ENCODE assay signal across 32 cellular contexts in the genomic region with DNA sequence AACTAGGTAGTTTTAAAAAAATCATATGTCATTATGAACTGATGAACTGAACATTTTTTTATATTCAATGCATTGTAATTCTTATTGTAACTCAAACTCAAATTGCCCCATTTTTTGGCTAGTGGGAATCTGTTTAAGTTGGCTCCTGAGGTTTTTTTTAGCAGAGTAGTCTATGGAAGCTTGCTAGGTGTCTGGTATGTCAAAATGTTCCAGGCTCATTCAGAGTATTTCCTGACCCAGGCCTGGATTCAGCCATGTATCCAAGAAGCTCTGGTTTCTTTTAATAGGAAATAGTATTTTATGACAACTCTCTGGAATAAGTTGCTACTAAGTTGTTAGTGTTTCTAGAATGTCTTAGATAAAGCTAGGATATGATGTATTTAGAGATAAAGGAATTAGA.
"Had no signal": no experiment of that assay in that cellular context is flagged by ENCODE, and none has a peak within 500 bp of the region (broad histone marks: within the 10 kb centered on the region; RNA-seq: fewer than 3 reads in every experiment).

No MANE protein-coding gene starts in this region.

- H3K27me3 ChIP-seq: brain microvascular endothelial cell, colonic mucosa, esophagus squamous epithelium had no signal

- H3K4me1 ChIP-seq: colonic mucosa, esophagus squamous epithelium had no signal

- H3K27ac ChIP-seq: brain microvascular endothelial cell, colonic mucosa, epithelial cell of prostate, esophagus squamous epithelium, WERI-Rb-1 had no signal

- FAIRE-seq: astrocyte, bronchial epithelial cell, endometrium, endothelial cell of umbilical vein had no signal

- H3K4me3 ChIP-seq: colonic mucosa, esophagus squamous epithelium had no signal

- H3K36me3 ChIP-seq: brain microvascular endothelial cell, colonic mucosa, esophagus squamous epithelium, WERI-Rb-1 had no signal

- DNase-seq: activated B cell treated with CpG ODN at 0.5 μM for 24 hours; activated CD4-positive, alpha-beta T cell treated with anti-CD3 and anti-CD28 coated beads for 48 hours; activated CD4-positive, alpha-beta T cell treated with anti-CD3 and anti-CD28 coated beads, Interleukin-2, amount 50 U/mL, for 1 hour; activated CD4-positive, alpha-beta T cell treated with anti-CD3 and anti-CD28 coated beads, Interleukin-2, amount 50 U/mL, for 48 hours; activated CD8-positive, alpha-beta memory T cell treated with anti-CD3 and anti-CD28 coated beads for 24 hours; activated CD8-positive, alpha-beta T cell treated with anti-CD3 and anti-CD28 coated beads for 36 hours; activated effector memory CD4-positive, alpha-beta T cell treated with Interleukin-2 at 50 U/mL for 16 hours; activated gamma-delta T cell treated with Interleukin-2 at 50 U/mL for 16 hours; activated naive CD4-positive, alpha-beta T cell treated with anti-CD3 and anti-CD28 coated beads, Interleukin-2, amount 50 U/mL, for 16 hours; activated naive CD4-positive, alpha-beta T cell treated with Interleukin-2 at 50 U/mL for 16 hours; activated T-cell treated with anti-CD3 and anti-CD28 coated beads, Interleukin-2, amount 50 U/mL, for 4 hours; amniotic stem cell; anterior cingulate cortex; brain microvascular endothelial cell; central memory CD4-positive, alpha-beta T cell; cerebellar nuclear complex; colonic mucosa; effector CD8-positive, alpha-beta T cell; esophagus squamous epithelium; foreskin melanocyte; head of caudate nucleus; T-helper 1 cell; T-helper 17 cell; T1000; WERI-Rb-1 had no signal

- H3K9me3 ChIP-seq: colonic mucosa, esophagus squamous epithelium had no signal

- ATAC-seq: activated CD4-positive, CD25-positive, alpha-beta regulatory T cell treated with anti-CD3 and anti-CD28 coated beads, Interleukin-2, amount 50 U/mL, for 24 hours; activated CD8-positive, alpha-beta T cell treated with anti-CD3 and anti-CD28 coated beads for 36 hours; activated T-cell treated with anti-CD3 and anti-CD28 coated beads, Interleukin-2, amount 50 U/mL, for 4 hours; activated T-helper 17 cell treated with anti-CD3 and anti-CD28 coated beads, Interleukin-2, amount 50 U/mL, for 72 hours; T-helper 17 cell had no signal
